In the genomic region with DNA sequence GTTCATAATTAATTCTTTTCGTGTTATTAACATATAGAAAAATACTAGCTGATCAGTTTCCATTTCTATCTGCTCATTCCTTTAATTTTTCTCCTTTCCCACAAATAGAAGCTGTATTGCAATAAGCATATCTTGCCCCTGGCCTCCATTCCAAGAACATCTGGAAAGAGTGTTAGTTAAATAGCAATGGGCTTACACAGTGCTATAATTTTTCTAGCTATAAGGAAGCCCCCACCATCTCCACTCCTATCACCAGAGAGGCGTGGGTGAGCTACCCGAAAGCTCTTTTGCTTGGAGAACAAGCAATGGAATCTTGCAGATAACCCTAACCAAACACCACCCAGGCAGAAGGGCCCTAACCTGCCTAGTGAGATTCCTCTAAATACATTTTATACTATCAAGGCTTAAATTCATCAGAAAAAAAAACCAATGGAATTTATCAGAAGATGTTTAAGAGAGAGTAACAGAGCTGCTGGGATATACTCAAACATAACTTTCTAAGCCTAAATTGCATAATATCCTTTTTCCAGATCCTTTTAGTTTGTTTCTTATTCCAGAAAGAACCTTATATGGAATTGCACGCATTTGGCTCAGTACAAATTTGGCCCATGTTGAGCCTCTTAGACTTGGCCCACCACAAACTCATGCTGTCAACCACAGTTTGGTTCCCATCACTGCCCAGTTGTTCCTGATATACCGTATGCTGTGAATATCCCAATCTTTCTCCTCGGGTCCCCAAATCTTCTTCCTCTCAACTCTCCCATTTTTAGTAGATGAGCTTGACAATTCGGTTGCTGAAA, we compare ENCODE assay signal across 28 cellular contexts.
"Had no signal": no experiment of that assay in that cellular context is flagged by ENCODE, and none has a peak within 500 bp of the region (broad histone marks: within the 10 kb centered on the region; RNA-seq: fewer than 3 reads in every experiment).

No MANE protein-coding gene starts in this region.

- H3K4me3 ChIP-seq: body of pancreas, SJCRH30 had no signal

- H3K9me3 Mint-ChIP-seq: activated CD8-positive, alpha-beta T cell treated with anti-CD3 and anti-CD28 coated beads for 36 hours; activated naive CD8-positive, alpha-beta T cell treated with anti-CD3 and anti-CD28 coated beads, Interleukin-2, amount 10 ng/mL, durations not matched to agents 7 days and 5 days; activated T-cell treated with anti-CD3 and anti-CD28 coated beads, Interleukin-2, amount 50 U/mL, for 72 hours; activated T-helper 2 cell treated with anti-CD3 and anti-CD28 coated beads, Interferon-gamma antibody, Interleukin-2, Interleukin-4, amounts not matched to agents 10 μg/mL and 5 μg/mL and 100 μg/mL, durations not matched to agents 14 hours and 24 hours and 36 hours had no signal

- H3K27ac Mint-ChIP-seq: activated CD4-positive, alpha-beta T cell treated with anti-CD3 and anti-CD28 coated beads for 36 hours; activated CD8-positive, alpha-beta T cell treated with anti-CD3 and anti-CD28 coated beads for 36 hours; activated naive CD8-positive, alpha-beta T cell treated with anti-CD3 and anti-CD28 coated beads, Interleukin-2, amount 10 ng/mL, durations not matched to agents 7 days and 5 days; activated T-cell treated with anti-CD3 and anti-CD28 coated beads, Interleukin-2, amount 50 U/mL, for 72 hours; activated T-helper 2 cell treated with anti-CD3 and anti-CD28 coated beads, Interferon-gamma antibody, Interleukin-2, Interleukin-4, amounts not matched to agents 10 μg/mL and 5 μg/mL and 100 μg/mL, durations not matched to agents 14 hours and 24 hours and 36 hours had no signal

- H3K36me3 Mint-ChIP-seq: activated naive CD8-positive, alpha-beta T cell treated with anti-CD3 and anti-CD28 coated beads, Interleukin-2, amount 10 ng/mL, durations not matched to agents 7 days and 5 days had no signal

- H3K9me3 ChIP-seq: body of pancreas, SJCRH30, SK-N-SH had no signal

- H3K4me1 ChIP-seq: body of pancreas had no signal

- H3K4me1 Mint-ChIP-seq: activated CD4-positive, alpha-beta T cell treated with anti-CD3 and anti-CD28 coated beads for 36 hours had no signal

- H3K4me3 Mint-ChIP-seq: activated CD4-positive, alpha-beta T cell treated with anti-CD3 and anti-CD28 coated beads for 36 hours; activated CD8-positive, alpha-beta T cell treated with anti-CD3 and anti-CD28 coated beads for 36 hours; activated naive CD8-positive, alpha-beta T cell treated with anti-CD3 and anti-CD28 coated beads, Interleukin-2, amount 10 ng/mL, durations not matched to agents 7 days and 5 days; activated T-cell treated with anti-CD3 and anti-CD28 coated beads, Interleukin-2, amount 50 U/mL, for 72 hours had no signal

- DNase-seq: activated CD4-positive, alpha-beta T cell treated with anti-CD3 and anti-CD28 coated beads for 36 hours; activated CD8-positive, alpha-beta memory T cell treated with anti-CD3 and anti-CD28 coated beads, Interleukin-2, amount 50 U/mL, for 4 hours; activated gamma-delta T cell treated with Interleukin-2 at 50 U/mL for 16 hours; activated naive CD4-positive, alpha-beta T cell treated with anti-CD3 and anti-CD28 coated beads, Interleukin-2, amount 50 U/mL, for 16 hours; activated naive CD8-positive, alpha-beta T cell treated with anti-CD3 and anti-CD28 coated beads, Interleukin-2, amount 10 ng/mL, durations not matched to agents 7 days and 5 days; activated T-cell treated with anti-CD3 and anti-CD28 coated beads, Interleukin-2, amount 50 U/mL, for 72 hours; aorta; body of pancreas; central memory CD4-positive, alpha-beta T cell; Karpas-422; MM.1S; NCI-H1105; NCI-H1436; NCI-H1694 treated with DMSO at 0.1 percent for 48 hours; NCI-H2029 treated with DMSO at 0.1 percent for 48 hours; NCI-H345; NCI-H510A; NCI-H526 treated with DMSO at 0.1 percent for 48 hours; NCI-H82; Right ventricle myocardium superior; RPMI8226; SJCRH30; SK-N-SH; T-helper 1 cell; WERI-Rb-1 had no signal

- H3K27me3 ChIP-seq: body of pancreas, SJCRH30 had no signal

- H3K36me3 ChIP-seq: SJCRH30, WERI-Rb-1 had no signal

- ATAC-seq: activated CD4-positive, alpha-beta T cell treated with anti-CD3 and anti-CD28 coated beads for 36 hours; activated CD8-positive, alpha-beta T cell treated with anti-CD3 and anti-CD28 coated beads for 36 hours; activated T-cell treated with anti-CD3 and anti-CD28 coated beads, Interleukin-2, amount 50 U/mL, for 72 hours; body of pancreas; Panc1 had no signal

- H3K9ac ChIP-seq: SK-N-SH had no signal
